Comparison of ENCODE assay signal across 8 cellular contexts in the genomic region with DNA sequence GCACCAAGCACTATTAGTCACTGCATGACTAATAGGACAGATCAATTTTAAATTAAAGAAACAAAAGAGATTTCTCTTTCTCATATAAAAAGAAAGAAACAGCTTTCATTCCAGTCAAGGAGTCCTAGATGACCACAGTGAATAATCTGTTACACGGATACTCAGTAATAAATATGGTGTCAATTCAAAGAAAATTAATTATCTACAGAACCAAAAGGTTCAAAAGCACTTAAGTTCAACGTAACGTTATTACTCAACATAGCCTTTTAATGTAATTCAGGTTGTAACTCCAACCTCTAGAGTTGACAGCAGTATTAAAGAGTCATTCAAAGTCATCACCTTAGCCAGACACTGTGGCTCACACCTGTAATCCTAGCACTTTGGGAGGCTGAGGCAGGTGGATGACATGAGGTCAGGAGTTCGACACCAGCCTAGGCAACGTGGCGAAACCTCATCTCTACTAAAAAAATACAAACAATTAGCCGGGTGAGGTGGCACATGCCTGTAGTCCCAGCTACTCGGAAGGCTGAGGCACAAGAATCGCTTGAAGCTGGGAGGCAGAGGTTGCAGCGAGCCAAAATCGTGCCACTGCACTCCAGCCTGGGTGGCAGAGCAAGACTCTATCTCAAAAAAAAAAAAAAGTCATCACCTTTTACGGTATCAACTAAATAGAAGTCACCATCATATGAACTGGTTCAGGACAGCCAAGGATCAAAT. TPM values are rescaled to one million over a fixed set of nuclear protein-coding genes. Genes with fewer than 3 reads are reported as not detected.
DNase-seq lines count a peak whose midpoint lies in the region; ATAC-seq, FAIRE-seq and TF ChIP-seq lines count a peak whose summit lies in the region.

No MANE protein-coding gene starts in this region.

- H3K9me2 ChIP-seq in GM23248 (ENCODE audit: insufficient read depth) (no peaks in the 10 kb centered on the region), SU-DHL-6 (replicated peaks; ENCODE audit: insufficient read depth, low read length) (no peaks in the 10 kb centered on the region)

- peaks cover 32% of the 10 kb centered on the region for H3F3A ChIP-seq in GM23248 (ENCODE audit: insufficient read depth)
- peaks cover 15% of the 10 kb centered on the region for H3F3A ChIP-seq in SU-DHL-6 (ENCODE audit: insufficient read depth)

- peaks cover 29% of the 10 kb centered on the region for H3K4me1 ChIP-seq in GM23248 (ENCODE audit: insufficient read depth)
- H3K4me1 ChIP-seq in gastrocnemius medialis = peaks cover 78% of the 10 kb centered on the region in 2 donors

- no peak for TF ChIP-seq POLR2A in gastrocnemius medialis (IDR thresholded peaks at IDR 0.05)

- ATAC-seq in gastrocnemius medialis = no peak

- TF ChIP-seq CTCF in SU-DHL-6 (IDR thresholded peaks at IDR 0.05; ENCODE audit: insufficient read depth, low read length, poor library complexity, severe bottlenecking) (no peak), gastrocnemius medialis (IDR thresholded peaks at IDR 0.05 in 4 of 5, conservative IDR thresholded peaks at IDR 0.05 in 1 of 5) (no peak), D721Med (IDR thresholded peaks at IDR 0.05; ENCODE audit: insufficient read depth, missing control alignments) (no peak)

- H3K79me2 ChIP-seq in GM23248 (ENCODE audit: insufficient read depth) (peaks cover 79% of the 10 kb centered on the region), SU-DHL-6 (ENCODE audit: insufficient read depth, low read length) (peaks cover 92% of the 10 kb centered on the region)

- peak overlapping the region; percentile 100 for H3K27ac ChIP-seq in GM23248
- no peak overlapping the region for H3K27ac ChIP-seq in SU-DHL-6 (ENCODE audit: low read depth, low read length)
- peak overlapping the region; percentile 91 to 98 (median 94) for H3K27ac ChIP-seq in gastrocnemius medialis

- DNase-seq in GM23248 = no peak
- peak; percentile 16 for DNase-seq in epidermal melanocyte (ENCODE audit: insufficient read length, low spot score)
- peak in 1 of 2 donors; percentile 23 for DNase-seq in gastrocnemius medialis
- no peak for DNase-seq in SK-N-DZ (ENCODE audit: low spot score)
- no peak for DNase-seq in midbrain (lab: John Stamatoyannopoulos, UW)
- no peak for DNase-seq in T1000 (lab: John Stamatoyannopoulos, UW)
- no peak for DNase-seq in D721Med (ENCODE audit: insufficient read length, low spot score)

- H3K9me3 ChIP-seq in GM23248 (ENCODE audit: low read depth) (no peaks in the 10 kb centered on the region), SU-DHL-6 (ENCODE audit: insufficient read depth, low read length) (no peaks in the 10 kb centered on the region), gastrocnemius medialis (no peaks in the 10 kb centered on the region)

- H3K36me3 ChIP-seq in GM23248 (ENCODE audit: low read depth) = no peaks in the 10 kb centered on the region
- H3K36me3 ChIP-seq in SU-DHL-6 (ENCODE audit: low read length) = no peaks in the 10 kb centered on the region
- H3K36me3 ChIP-seq in gastrocnemius medialis = no peaks in the 10 kb centered on the region

- WGBS in GM23248 (ENCODE audit: low coverage in 1 of 2, low lambda C conversion rate in 2 of 2, missing lambda C conversion rate in 2 of 2), 2 experiments = 70 to 71% methylated on average over 12 of the region's 12 CpGs

- H3K4me2 ChIP-seq in GM23248 (ENCODE audit: unreplicated experiment) (peak overlapping the region; percentile 92), SU-DHL-6 (ENCODE audit: low read depth, low read length, poor library complexity, severe bottlenecking) (peak overlapping the region; percentile 83)

- no peak for FAIRE-seq in D721Med (lab: Jason Lieb, UNC)

- no peaks in the 10 kb centered on the region for H3K27me3 ChIP-seq in GM23248 (replicated peaks; ENCODE audit: insufficient read depth)
- no peaks in the 10 kb centered on the region for H3K27me3 ChIP-seq in SU-DHL-6 (ENCODE audit: low read length)
- no peaks in the 10 kb centered on the region for H3K27me3 ChIP-seq in gastrocnemius medialis

- H3K4me3 ChIP-seq in GM23248 (peak overlapping the region; percentile 68), SU-DHL-6 (ENCODE audit: insufficient read depth, low read length, poor library complexity, severe bottlenecking) (no peak overlapping the region), gastrocnemius medialis (peak overlapping the region; percentile 12 to 47 (median 20))

- intact Hi-C loops in gastrocnemius medialis (cut with DNase I; ENCODE audit: low total_unique reads) = no loop called here

- H4K20me1 ChIP-seq in GM23248 (ENCODE audit: insufficient read depth) (no peaks in the 10 kb centered on the region), SU-DHL-6 (ENCODE audit: low read depth, low read length) (peaks cover 13% of the 10 kb centered on the region)

- H2AFZ ChIP-seq in GM23248 = no peak overlapping the region
- no peak overlapping the region for H2AFZ ChIP-seq in SU-DHL-6 (ENCODE audit: low read depth, low read length, severe bottlenecking)

- in situ Hi-C loops in GM23248 (cut with MboI) (no loop called here), gastrocnemius medialis (cut with MboI; ENCODE audit: low sequenced_read_pairs in 4 of 4) (no loop called here)

- H3K9ac ChIP-seq in GM23248 = peak overlapping the region; percentile 96
- H3K9ac ChIP-seq in SU-DHL-6 (ENCODE audit: low read length) = no peak overlapping the region

RNA-seq across cellular contexts. Expression of gene PPTC7, which starts 4.4 kb away (rescaled TPM):
- 3.2 and 3.4 TPM in 2 replicates for total RNA-seq in GM23248 (2014; rRNA removed; shearing (Covaris generic))
- polyA plus RNA-seq in GM23248 (2016; fragmentation: Nextera tagmentation; extraction: Ambion mirVana) = 2.2 and 2.4 TPM in 2 replicates
- 10 to 100 TPM; 27.6 to 85.8 (median 58.4) TPM for total RNA-seq in gastrocnemius medialis
- 4.0 and 4.5 TPM in 2 replicates for polyA plus RNA-seq in SK-N-DZ (2014; cell fraction: cytosol; rRNA removed)
- 3.6 and 8.1 TPM in 2 replicates for polyA plus RNA-seq in SK-N-DZ (2014; cell fraction: nucleus; rRNA removed)

RNA-seq across cellular contexts. Expression of gene TCTN1, which starts 35.2 kb away (rescaled TPM):
- 34.4 and 44.3 TPM in 2 replicates for total RNA-seq in GM23248 (2014; rRNA removed; shearing (Covaris generic))
- 58.1 and 65.2 TPM in 2 replicates for polyA plus RNA-seq in GM23248 (2016; fragmentation: Nextera tagmentation; extraction: Ambion mirVana)
- total RNA-seq in gastrocnemius medialis = 10 to 100 TPM in 3 of 4 donors, 1 to 10 TPM in 1; 4.7 to 30.8 (median 22.7) TPM
- polyA plus RNA-seq in SK-N-DZ (2014; cell fraction: cytosol; rRNA removed) = 39.6 and 51.3 TPM in 2 replicates
- 83.2 and 117 TPM in 2 replicates for polyA plus RNA-seq in SK-N-DZ (2014; cell fraction: nucleus; rRNA removed)
